In the genomic region with DNA sequence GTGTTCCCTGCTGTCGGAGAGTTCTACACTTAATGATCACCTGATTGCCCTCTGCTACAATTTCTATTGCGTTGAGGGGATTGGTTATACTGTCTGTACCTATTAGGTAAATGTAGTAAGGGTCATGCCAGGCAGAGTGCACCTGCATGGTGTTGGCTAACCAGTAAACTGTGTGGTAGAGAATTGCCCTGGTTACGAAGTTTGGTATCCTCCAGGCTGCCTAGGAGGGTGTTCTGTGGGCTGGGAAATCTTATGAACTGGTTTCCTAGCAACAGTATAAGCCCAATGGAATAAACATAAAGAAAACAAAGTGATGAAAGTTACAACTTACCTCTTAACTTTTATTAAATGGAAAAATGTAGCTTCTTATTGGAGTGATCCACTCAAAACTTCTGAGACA, we compare ENCODE assay signal across 8 cellular contexts. TPM values are rescaled to one million over a fixed set of nuclear protein-coding genes. Genes with fewer than 3 reads are reported as not detected.
DNase-seq lines count a peak whose midpoint lies in the region; ATAC-seq and TF ChIP-seq lines count a peak whose summit lies in the region.

No MANE protein-coding gene starts in this region.

- H3K9me3 Mint-ChIP-seq in activated naive CD8-positive, alpha-beta T cell treated with anti-CD3 and anti-CD28 coated beads, Interleukin-2, amount 50 U/mL, for 24 hours: peaks cover 7% of the 10 kb centered on the region

- peak; percentile 22 for ATAC-seq in activated naive CD8-positive, alpha-beta T cell treated with anti-CD3 and anti-CD28 coated beads, Interleukin-2, amount 50 U/mL, for 24 hours

- H3K79me2 ChIP-seq in KMS-11 (ENCODE audit: insufficient read depth, low read depth): peaks cover 7% of the 10 kb centered on the region; the same call in 1 of the 2 replicates

- H3K4me1 ChIP-seq in BLaER1 treated with 17β-estradiol and CSF1 and Interleukin-3, amounts not matched to agents 10 nM and 100 nM: peaks cover 11 to 24% (median 19%) of the 10 kb centered on the region in 10 experiments
- H3K4me1 ChIP-seq in KMS-11 (ENCODE audit: low read depth, poor library complexity, severe bottlenecking) (peaks cover 24% of the 10 kb centered on the region), subcutaneous abdominal adipose tissue (ENCODE audit: control insufficient read depth in 5 of 5, insufficient read depth in 5 of 5, low read length in 5 of 5) (peaks cover 0 to 22% (median 19%) of the 10 kb centered on the region in 5 donors), Peyer's patch (peaks cover 0 to 16% (median 2%) of the 10 kb centered on the region in 4 donors)

- peaks cover 25% of the 10 kb centered on the region for H3K36me3 Mint-ChIP-seq in activated naive CD8-positive, alpha-beta T cell treated with anti-CD3 and anti-CD28 coated beads, Interleukin-2, amount 50 U/mL, for 24 hours (ENCODE audit: low read depth)

- no peak for TF ChIP-seq POLR2A in Peyer's patch (IDR thresholded peaks at IDR 0.05)

- H3K9ac ChIP-seq in BLaER1 treated with 17β-estradiol and CSF1 and Interleukin-3, amounts not matched to agents 10 nM and 100 nM: peak overlapping the region in 7 of 11 experiments; percentile 89 to 98 (median 96); a peak in 11 of 22 replicates
- peak overlapping the region; percentile 97; the same call in 1 of the 2 replicates for H3K9ac ChIP-seq in KMS-11
- H3K9ac ChIP-seq in subcutaneous abdominal adipose tissue (ENCODE audit: low read length in 5 of 5): peak overlapping the region in 3 of 5 donors; percentile 94 to 98 (median 95)

- no peak for DNase-seq in activated naive CD8-positive, alpha-beta T cell treated with anti-CD3 and anti-CD28 coated beads, Interleukin-2, amount 50 U/mL, for 24 hours
- DNase-seq in Peyer's patch (no peak), NCI-H2081 (lab: John Stamatoyannopoulos, UW) (no peak), NCI-H1694 (lab: John Stamatoyannopoulos, UW) (no peak)

- H2AFZ ChIP-seq in KMS-11 (ENCODE audit: low read depth): no peak overlapping the region

- TF ChIP-seq CTCF in KMS-11 (conservative IDR thresholded peaks at IDR 0.05; ENCODE audit: low read depth, low read length): no peak
- no peak for TF ChIP-seq CTCF in Peyer's patch (IDR thresholded peaks at IDR 0.05)

- H4K20me1 ChIP-seq in BLaER1 treated with 17β-estradiol and CSF1 and Interleukin-3, amounts not matched to agents 10 nM and 100 nM: 0 out of 22 replicates have a peak, but pooled peaks cover 0 to 4% (median 0%) of the 10 kb centered on the region in 11 experiments
- H4K20me1 ChIP-seq in KMS-11 (ENCODE audit: insufficient read depth): no peaks in the 10 kb centered on the region

- peaks cover 57% of the 10 kb centered on the region for H3K4me1 Mint-ChIP-seq in activated naive CD8-positive, alpha-beta T cell treated with anti-CD3 and anti-CD28 coated beads, Interleukin-2, amount 50 U/mL, for 24 hours

- H3K4me3 ChIP-seq in BLaER1 treated with 17β-estradiol and CSF1 and Interleukin-3, amounts not matched to agents 10 nM and 100 nM: peak overlapping the region; percentile 72 to 93 (median 82); a peak in 18 of 20 replicates
- H3K4me3 ChIP-seq in KMS-11 (IDR thresholded peaks at IDR 0.05; ENCODE audit: insufficient read depth, low read depth, low read length) (no peak overlapping the region), iPS-18c (ENCODE audit: insufficient read depth, low read depth, low read length) (peak overlapping the region; percentile 78), subcutaneous abdominal adipose tissue (ENCODE audit: low read depth in 1 of 5, low read length in 5 of 5) (peak overlapping the region; percentile 75 to 95 (median 87)), Peyer's patch (peak overlapping the region in 2 of 4 donors; percentile 84 to 88)

- peak overlapping the region; percentile 91 to 99 (median 96); a peak in 16 of 22 replicates for H3K27ac ChIP-seq in BLaER1 treated with 17β-estradiol and CSF1 and Interleukin-3, amounts not matched to agents 10 nM and 100 nM
- H3K27ac ChIP-seq in KMS-11 (peak overlapping the region; percentile 92), subcutaneous abdominal adipose tissue (ENCODE audit: low read depth, low read length) (peak overlapping the region; percentile 92), Peyer's patch (peak overlapping the region in 2 of 4 donors; percentile 96 to 97)

- no peaks in the 10 kb centered on the region for H3K27me3 ChIP-seq in BLaER1 treated with 17β-estradiol and CSF1 and Interleukin-3, amounts not matched to agents 10 nM and 100 nM
- H3K27me3 ChIP-seq in KMS-11 (ENCODE audit: insufficient read depth, low read depth): no peaks in the 10 kb centered on the region
- no peaks in the 10 kb centered on the region for H3K27me3 ChIP-seq in subcutaneous abdominal adipose tissue (ENCODE audit: control insufficient read depth in 5 of 5, insufficient read depth in 4 of 5, low read length in 5 of 5)
- no peaks in the 10 kb centered on the region for H3K27me3 ChIP-seq in Peyer's patch

- peak overlapping the region; percentile 79 to 94 (median 88) for H3K4me2 ChIP-seq in BLaER1 treated with 17β-estradiol and CSF1 and Interleukin-3, amounts not matched to agents 10 nM and 100 nM
- peak overlapping the region; percentile 92 for H3K4me2 ChIP-seq in KMS-11

- H3K36me3 ChIP-seq in BLaER1 treated with 17β-estradiol and CSF1 and Interleukin-3, amounts not matched to agents 10 nM and 100 nM: peaks cover 6 to 13% (median 11%) of the 10 kb centered on the region in 11 experiments; a peak in 16 of 22 replicates
- no peaks in the 10 kb centered on the region for H3K36me3 ChIP-seq in KMS-11 (ENCODE audit: insufficient read depth)
- H3K36me3 ChIP-seq in subcutaneous abdominal adipose tissue (ENCODE audit: control insufficient read depth in 5 of 5, insufficient read depth in 5 of 5, low read length in 5 of 5): no peaks in the 10 kb centered on the region
- no peaks in the 10 kb centered on the region for H3K36me3 ChIP-seq in Peyer's patch

- H3K27ac Mint-ChIP-seq in activated naive CD8-positive, alpha-beta T cell treated with anti-CD3 and anti-CD28 coated beads, Interleukin-2, amount 50 U/mL, for 24 hours: peak overlapping the region; percentile 98

- no peaks in the 10 kb centered on the region for H3K27me3 Mint-ChIP-seq in activated naive CD8-positive, alpha-beta T cell treated with anti-CD3 and anti-CD28 coated beads, Interleukin-2, amount 50 U/mL, for 24 hours

- peak overlapping the region; percentile 91 for H3K4me3 Mint-ChIP-seq in activated naive CD8-positive, alpha-beta T cell treated with anti-CD3 and anti-CD28 coated beads, Interleukin-2, amount 50 U/mL, for 24 hours

- peaks cover 14 to 40% (median 26%) of the 10 kb centered on the region in 11 experiments for H3K9me3 ChIP-seq in BLaER1 treated with 17β-estradiol and CSF1 and Interleukin-3, amounts not matched to agents 10 nM and 100 nM (replicated peaks in 1 of 11)
- H3K9me3 ChIP-seq in iPS-18c (ENCODE audit: control insufficient read depth, insufficient read depth, low read length): no peaks in the 10 kb centered on the region
- peaks cover 0 to 4% (median 2%) of the 10 kb centered on the region in 5 donors for H3K9me3 ChIP-seq in subcutaneous abdominal adipose tissue (ENCODE audit: control insufficient read depth in 5 of 5, low read length in 5 of 5)
- no peaks in the 10 kb centered on the region for H3K9me3 ChIP-seq in Peyer's patch

RNA-seq across cellular contexts. Expression of a gene that starts 1.4 kb away (rescaled TPM):
- 10 to 100 TPM; 24.3 to 65.2 (median 34.3) TPM for total RNA-seq in Peyer's patch
